8 cellular contexts compared by ENCODE assay signal in genomic region chr22:41589260-41589600, GRCh38. TPM values are rescaled to one million over a fixed set of nuclear protein-coding genes. Genes with fewer than 3 reads are reported as not detected.
DNase-seq lines count a peak whose midpoint lies in the region; ATAC-seq and TF ChIP-seq lines count a peak whose summit lies in the region.

No MANE protein-coding gene starts in this region.

- peaks cover 3% of the 10 kb centered on the region; the same call in 1 of the 2 replicates for H3K36me3 ChIP-seq in HUES6 (ENCODE audit: control insufficient read depth, insufficient read depth, low read length)
- H3K36me3 ChIP-seq in iPS-15b (ENCODE audit: control insufficient read depth, insufficient read depth, low read length): no peaks in the 10 kb centered on the region
- H3K36me3 ChIP-seq in smooth muscle cell (ENCODE audit: low read depth): no peaks in the 10 kb centered on the region

- peaks cover 26% of the 10 kb centered on the region for H3K79me2 ChIP-seq in smooth muscle cell (ENCODE audit: low read depth)

- no peaks in the 10 kb centered on the region for H3K27me3 Mint-ChIP-seq in activated T-cell treated with anti-CD3 and anti-CD28 coated beads, Interleukin-2, amount 50 U/mL, for 4 hours (ENCODE audit: low read depth)

- H4K20me1 ChIP-seq in smooth muscle cell (ENCODE audit: low read depth): peaks cover 9% of the 10 kb centered on the region

- H3K9me3 Mint-ChIP-seq in activated T-cell treated with anti-CD3 and anti-CD28 coated beads, Interleukin-2, amount 50 U/mL, for 4 hours: no peaks in the 10 kb centered on the region

- H3K27ac ChIP-seq in HUES6 (ENCODE audit: low read depth, low read length) (no peak overlapping the region), smooth muscle cell (ENCODE audit: low read depth) (peak overlapping the region; percentile 56)

- H3K4me1 ChIP-seq in HUES6 (ENCODE audit: control insufficient read depth, insufficient read depth, low read length): peaks cover 10% of the 10 kb centered on the region; the same call in 1 of the 2 replicates
- no peaks in the 10 kb centered on the region for H3K4me1 ChIP-seq in iPS-15b (ENCODE audit: control insufficient read depth, insufficient read depth, low read length)
- peaks cover 8% of the 10 kb centered on the region for H3K4me1 ChIP-seq in smooth muscle cell (ENCODE audit: low read depth)

- H3K36me3 Mint-ChIP-seq in activated T-cell treated with anti-CD3 and anti-CD28 coated beads, Interleukin-2, amount 50 U/mL, for 4 hours (ENCODE audit: insufficient read depth): peaks cover 2% of the 10 kb centered on the region

- H3K4me2 ChIP-seq in smooth muscle cell: peak overlapping the region; percentile 93

- no peak overlapping the region for H2AFZ ChIP-seq in smooth muscle cell (ENCODE audit: low read depth)

- H3K4me3 ChIP-seq in HUES6 (ENCODE audit: low read depth, low read length): peak overlapping the region; percentile 95
- peak overlapping the region; percentile 91 for H3K4me3 ChIP-seq in iPS-15b (ENCODE audit: low read depth, low read length)
- peak overlapping the region; percentile 95 for H3K4me3 ChIP-seq in smooth muscle cell

- no peaks in the 10 kb centered on the region for H3F3A ChIP-seq in smooth muscle cell (ENCODE audit: low read depth)

- 2% methylated on average over 18 of the region's 18 CpGs for WGBS in smooth muscle cell (ENCODE audit: low lambda C conversion rate)

- no peak for TF ChIP-seq CTCF in smooth muscle cell (IDR thresholded peaks at IDR 0.05; ENCODE audit: borderline replicate concordance, insufficient read depth, poor library complexity, severe bottlenecking)

- H3K4me3 Mint-ChIP-seq in activated T-cell treated with anti-CD3 and anti-CD28 coated beads, Interleukin-2, amount 50 U/mL, for 4 hours: peak overlapping the region; percentile 91

- DNase-seq in activated T-cell treated with anti-CD3 and anti-CD28 coated beads, Interleukin-2, amount 50 U/mL, for 4 hours: no peak
- DNase-seq in activated T-cell treated with anti-CD3 and anti-CD28 coated beads, Interleukin-2, amount 50 U/mL, for 48 hours: no peak
- DNase-seq in amniotic epithelial cell (ENCODE audit: low read depth) (peak; percentile 15), smooth muscle cell (lab: John Stamatoyannopoulos, UW; ENCODE audit: unreplicated experiment) (no peak), NCI-H524 treated with DMSO at 0.1 percent for 48 hours (lab: John Stamatoyannopoulos, UW) (no peak)
- DNase-seq in activated CD4-positive, CD25-positive, alpha-beta regulatory T cell treated with anti-CD3 and anti-CD28 coated beads, Interleukin-2, amount 50 U/mL, for 72 hours: no peak

- H3K4me1 Mint-ChIP-seq in activated T-cell treated with anti-CD3 and anti-CD28 coated beads, Interleukin-2, amount 50 U/mL, for 4 hours (ENCODE audit: low read depth): peaks cover 22% of the 10 kb centered on the region

- peak; percentile 9 to 13 for ATAC-seq in activated T-cell treated with anti-CD3 and anti-CD28 coated beads, Interleukin-2, amount 50 U/mL, for 4 hours

- peaks cover 4% of the 10 kb centered on the region; the same call in 1 of the 2 replicates for H3K9me3 ChIP-seq in HUES6 (ENCODE audit: control insufficient read depth, insufficient read depth, low read depth, low read length)
- no peaks in the 10 kb centered on the region for H3K9me3 ChIP-seq in iPS-15b (ENCODE audit: control insufficient read depth, insufficient read depth, low read length)
- no peaks in the 10 kb centered on the region for H3K9me3 ChIP-seq in smooth muscle cell (replicated peaks; ENCODE audit: low read depth)

- H3K9ac ChIP-seq in HUES6 (ENCODE audit: low read length) (peak overlapping the region; percentile 71), iPS-15b (ENCODE audit: low read depth, low read length) (peak overlapping the region; percentile 73), smooth muscle cell (ENCODE audit: low read depth) (peak overlapping the region; percentile 81)

- no peaks in the 10 kb centered on the region for H3K27me3 ChIP-seq in HUES6 (ENCODE audit: control insufficient read depth, insufficient read depth, low read length)
- no peaks in the 10 kb centered on the region for H3K27me3 ChIP-seq in iPS-15b (ENCODE audit: control insufficient read depth, insufficient read depth, low read length)
- H3K27me3 ChIP-seq in smooth muscle cell (ENCODE audit: low read depth): no peaks in the 10 kb centered on the region

RNA-seq across cellular contexts. Expression of gene PMM1, which starts 0.4 kb away (rescaled TPM):
- total RNA-seq in activated T-cell treated with anti-CD3 and anti-CD28 coated beads, Interleukin-2, amount 50 U/mL, for 4 hours: 10 to 100 TPM; 17.1 to 19.7 (median 18.4) TPM
- 19.5 and 24.7 TPM in 2 replicates for total RNA-seq in smooth muscle cell
- polyA plus RNA-seq in smooth muscle cell: 71.9 and 87.3 TPM in 2 replicates

RNA-seq across cellular contexts. Expression of gene CSDC2, which starts 28.4 kb away (rescaled TPM):
- total RNA-seq in activated T-cell treated with anti-CD3 and anti-CD28 coated beads, Interleukin-2, amount 50 U/mL, for 4 hours: under 1 TPM in 2 of 3 donors, not detected in 1; 0.08 to 0.16 TPM
- total RNA-seq in smooth muscle cell: 2.9 and 3.1 TPM in 2 replicates
- 5.9 and 9.1 TPM in 2 replicates for polyA plus RNA-seq in smooth muscle cell

RNA-seq across cellular contexts. Expression of gene DESI1, which starts 31.6 kb away (rescaled TPM):
- 100 to 1,000 TPM; 124 to 141 (median 129) TPM for total RNA-seq in activated T-cell treated with anti-CD3 and anti-CD28 coated beads, Interleukin-2, amount 50 U/mL, for 4 hours
- 12.0 and 16.9 TPM in 2 replicates for total RNA-seq in smooth muscle cell
- 14.3 and 17.6 TPM in 2 replicates for polyA plus RNA-seq in smooth muscle cell

RNA-seq across cellular contexts. Expression of gene XRCC6, which starts 31.9 kb away (rescaled TPM):
- 100 to 1,000 TPM; 515 to 540 (median 521) TPM for total RNA-seq in activated T-cell treated with anti-CD3 and anti-CD28 coated beads, Interleukin-2, amount 50 U/mL, for 4 hours
- total RNA-seq in smooth muscle cell: 186 and 200 TPM in 2 replicates
- polyA plus RNA-seq in smooth muscle cell: 255 and 264 TPM in 2 replicates

RNA-seq across cellular contexts. Expression of gene POLR3H, which starts 45.0 kb away (rescaled TPM):
- total RNA-seq in activated T-cell treated with anti-CD3 and anti-CD28 coated beads, Interleukin-2, amount 50 U/mL, for 4 hours: 100 to 1,000 TPM; 108 to 140 (median 109) TPM
- total RNA-seq in smooth muscle cell: 10.9 and 12.1 TPM in 2 replicates
- polyA plus RNA-seq in smooth muscle cell: 20.3 and 26.7 TPM in 2 replicates
